18 cellular contexts compared by ENCODE assay signal in genomic region chr20:32634041-32634805, GRCh38. TPM values are rescaled to one million over a fixed set of nuclear protein-coding genes. Genes with fewer than 3 reads are reported as not detected.
DNase-seq lines count a peak whose midpoint lies in the region; ATAC-seq and TF ChIP-seq lines count a peak whose summit lies in the region.
"Had no signal": no experiment of that assay in that cellular context is flagged by ENCODE, and none has a peak within 500 bp of the region (broad histone marks: within the 10 kb centered on the region; RNA-seq: fewer than 3 reads in every experiment).

No MANE protein-coding gene starts in this region.

- no peak for ATAC-seq in GM23338
- ATAC-seq in HG03045 (IDR thresholded peaks at IDR 0.05; ENCODE audit: unreplicated experiment), result no peak
- ATAC-seq: activated naive CD4-positive, alpha-beta T cell treated with anti-CD3 and anti-CD28 coated beads, Interleukin-2, amount 50 U/mL, for 72 hours had no signal

- H3K27ac Mint-ChIP-seq in GM23338 (no peak overlapping the region), chondrocyte (ENCODE audit: unreplicated experiment) (no peak overlapping the region)

- peaks cover 17% of the 10 kb centered on the region; the same call in 1 of the 2 replicates for H3K4me1 ChIP-seq in GM23338 (ENCODE audit: insufficient read depth)
- H3K4me1 ChIP-seq in SK-N-SH (ENCODE audit: control insufficient read depth in 1 of 2, insufficient read depth in 2 of 2, low read depth in 1 of 2, low read length in 1 of 2), result peaks cover 0 to 23% of the 10 kb centered on the region in 2 experiments; a peak in 1 of 4 replicates

- CTCF ChIA-PET in SK-N-SH (lab: Yijun Ruan, JAX), result interaction anchor here (0.8 to 1.5 kb wide), 4 partner anchors 17 to 112 kb away, joined by 3 to 7 read pairs (median 3); no protein-coding TSS in a partner anchor

- no peaks in the 10 kb centered on the region for H3K9me2 ChIP-seq in GM23338 (ENCODE audit: insufficient read depth)
- H3K9me2 ChIP-seq in SK-N-SH, result no peaks in the 10 kb centered on the region

- TF ChIP-seq RAD21 in SK-N-SH (IDR thresholded peaks at IDR 0.05; ENCODE audit: low read length), result no peak

- H3K27me3 ChIP-seq in GM23338 (ENCODE audit: insufficient read depth) (no peaks in the 10 kb centered on the region), SK-N-SH (ENCODE audit: insufficient read depth) (peaks cover 19% of the 10 kb centered on the region; the same call in 1 of the 2 replicates)
- H3K27me3 ChIP-seq: MG63 had no signal

- H3K4me1 Mint-ChIP-seq in GM23338 (peaks cover 22% of the 10 kb centered on the region), chondrocyte (ENCODE audit: low read depth) (peaks cover 28% of the 10 kb centered on the region)
- H3K4me1 Mint-ChIP-seq: CD14-positive monocyte, naive B cell had no signal

- no peaks in the 10 kb centered on the region for H3K79me2 ChIP-seq in GM23338 (replicated peaks; ENCODE audit: insufficient read depth)
- no peaks in the 10 kb centered on the region for H3K79me2 ChIP-seq in SK-N-SH (ENCODE audit: insufficient read depth)

- TF ChIP-seq EP300 in SK-N-SH (IDR thresholded peaks at IDR 0.05; ENCODE audit: borderline replicate concordance in 1 of 2, low read depth in 1 of 2, low read length in 1 of 2), result no peak

- no peaks in the 10 kb centered on the region for H4K20me1 ChIP-seq in GM23338 (replicated peaks; ENCODE audit: insufficient read depth)
- no peaks in the 10 kb centered on the region for H4K20me1 ChIP-seq in SK-N-SH (ENCODE audit: insufficient read depth)

- H3K9me3 Mint-ChIP-seq in GM23338, result no peaks in the 10 kb centered on the region
- no peaks in the 10 kb centered on the region for H3K9me3 Mint-ChIP-seq in chondrocyte (ENCODE audit: low read depth)
- H3K9me3 Mint-ChIP-seq: activated naive CD4-positive, alpha-beta T cell treated with anti-CD3 and anti-CD28 coated beads, Interleukin-2, amount 50 U/mL, for 72 hours; CD14-positive monocyte; naive B cell had no signal

- DNase-seq in AG09309 (ENCODE audit: low read depth), result peak; percentile 2
- DNase-seq in GM23338 (ENCODE audit: low spot score), result peak; percentile 50
- peak; percentile 72 for DNase-seq in SW480 (ENCODE audit: low spot score)
- DNase-seq in left kidney (ENCODE audit: low read depth, low spot score), result peak; percentile 54
- DNase-seq in chondrocyte (ENCODE audit: low spot score), result no peak
- no peak for DNase-seq in NCI-H1694 treated with DMSO at 0.1 percent for 48 hours (lab: John Stamatoyannopoulos, UW)
- DNase-seq in SK-N-SH, result no peak
- DNase-seq: activated CD4-positive, alpha-beta T cell treated with anti-CD3 and anti-CD28 coated beads for 4 hours; islet precursor cell; MG63; naive B cell; NCI-H1436 treated with DMSO at 0.1 percent for 48 hours had no signal

- H3K9ac ChIP-seq in SK-N-SH, result no peak overlapping the region

- no peak overlapping the region for H3K4me3 ChIP-seq in AG09309 (ENCODE audit: control insufficient read depth, low read depth, low read length)
- H3K4me3 ChIP-seq in GM23338, result no peak overlapping the region
- no peak overlapping the region for H3K4me3 ChIP-seq in SK-N-SH (ENCODE audit: low read depth in 2 of 2, low read length in 1 of 2)
- H3K4me3 ChIP-seq: lung, MG63, suprapubic skin had no signal

- H3K36me3 ChIP-seq in GM23338 (ENCODE audit: insufficient read depth) (no peaks in the 10 kb centered on the region), SK-N-SH (replicated peaks in 1 of 2; ENCODE audit: control insufficient read depth in 1 of 2, insufficient read depth in 2 of 2, low read length in 1 of 2) (no peaks in the 10 kb centered on the region)
- H3K36me3 ChIP-seq: MG63, suprapubic skin had no signal

- H3K27me3 Mint-ChIP-seq in GM23338 (ENCODE audit: insufficient read depth, low read depth, poor library complexity), result peaks cover 15% of the 10 kb centered on the region
- H3K27me3 Mint-ChIP-seq in chondrocyte (ENCODE audit: low read depth), result no peaks in the 10 kb centered on the region

- H3F3A ChIP-seq in GM23338 (replicated peaks; ENCODE audit: low read depth) (peaks cover 34% of the 10 kb centered on the region), SK-N-SH (replicated peaks; ENCODE audit: insufficient read depth) (no peaks in the 10 kb centered on the region)

- peak overlapping the region; percentile 2; the same call in 1 of the 3 replicates for H3K4me3 Mint-ChIP-seq in GM23338
- no peak overlapping the region for H3K4me3 Mint-ChIP-seq in chondrocyte (ENCODE audit: unreplicated experiment)
- H3K4me3 Mint-ChIP-seq: CD14-positive monocyte, naive B cell had no signal

- no peak for TF ChIP-seq CTCF in AG09309 (IDR thresholded peaks at IDR 0.05; ENCODE audit: control insufficient read depth, insufficient read depth, low read depth, low read length, missing control alignments)
- TF ChIP-seq CTCF in GM23338 (conservative IDR thresholded peaks at IDR 0.05; ENCODE audit: low read depth in 2 of 2), result no peak
- no peak for TF ChIP-seq CTCF in chondrocyte (IDR thresholded peaks at IDR 0.05)
- TF ChIP-seq CTCF in SK-N-SH (IDR thresholded peaks at IDR 0.05), result no peak

- peak overlapping the region; percentile 57; the same call in 1 of the 2 replicates for H3K27ac ChIP-seq in GM23338 (ENCODE audit: low read depth)
- H3K27ac ChIP-seq in SK-N-SH (ENCODE audit: low read depth in 2 of 2, low read length in 1 of 2), result no peak overlapping the region
- H3K27ac ChIP-seq: suprapubic skin had no signal

- H2AFZ ChIP-seq in GM23338 (peak overlapping the region; percentile 91), SK-N-SH (ENCODE audit: low read depth) (no peak overlapping the region)

- POLR2A ChIA-PET in SK-N-SH (lab: Yijun Ruan, JAX), result no interaction called here

- WGBS in SK-N-SH (ENCODE audit: low lambda C conversion rate), result 70% methylated on average over 19 of the region's 19 CpGs

- H3K9me3 ChIP-seq in SK-N-SH, result no peaks in the 10 kb centered on the region
- H3K9me3 ChIP-seq: MG63, suprapubic skin had no signal

- no peaks in the 10 kb centered on the region for H3K36me3 Mint-ChIP-seq in GM23338 (ENCODE audit: low read depth)
- H3K36me3 Mint-ChIP-seq in chondrocyte (ENCODE audit: low read depth), result no peaks in the 10 kb centered on the region
- H3K36me3 Mint-ChIP-seq: activated naive CD4-positive, alpha-beta T cell treated with anti-CD3 and anti-CD28 coated beads, Interleukin-2, amount 50 U/mL, for 72 hours; CD14-positive monocyte; naive B cell had no signal

- no peak overlapping the region for H3K4me2 ChIP-seq in GM23338
- H3K4me2 ChIP-seq in SK-N-SH, result no peak overlapping the region

TF ChIP-seq in GM23338, 12 proteins besides CTCF, POLR2A, EP300 and RAD21 (continues in another document):
- TF ChIP-seq ZNF331 (CRISPR knock-in tag; IDR thresholded peaks at IDR 0.05; ENCODE audit: low read depth) (no peak), JUNB (IDR thresholded peaks at IDR 0.05; ENCODE audit: unreplicated experiment) (no peak), ZNF114 (CRISPR knock-in tag; IDR thresholded peaks at IDR 0.05) (no peak), NANOG (IDR thresholded peaks at IDR 0.05; ENCODE audit: borderline replicate concordance) (no peak), ETS1 (IDR thresholded peaks at IDR 0.05) (no peak), POLR2AphosphoS5 (IDR thresholded peaks at IDR 0.05; ENCODE audit: low read depth) (no peak), EZH2 (IDR thresholded peaks at IDR 0.05; ENCODE audit: low read depth, unreplicated experiment) (no peak)

TF ChIP-seq in SK-N-SH, 30 proteins besides CTCF, POLR2A, EP300 and RAD21 (continues in another document):
- TF ChIP-seq RXRA (IDR thresholded peaks at IDR 0.05; ENCODE audit: borderline replicate concordance, low read depth) (no peak), EZH2phosphoT487 (IDR thresholded peaks at IDR 0.05; ENCODE audit: borderline replicate concordance, low read depth) (no peak), GABPA (IDR thresholded peaks at IDR 0.05; ENCODE audit: low read depth) (no peak), REST (IDR thresholded peaks at IDR 0.05; ENCODE audit: low read depth, low read length) (no peak)

RNA-seq across cellular contexts. Expression of gene C20orf203, which starts 39.5 kb away (rescaled TPM):
- total RNA-seq in GM23338 (2014; rRNA removed; shearing (Covaris generic)), result 0.08 TPM in 1 of 2 replicates, not detected in the other
- polyA plus RNA-seq in GM23338 (2016; fragmentation: Nextera tagmentation; extraction: Ambion mirVana) (0.03 and 0.11 TPM in 2 replicates), SK-N-SH (2012; rRNA removed) (not detected in 2 replicates)
- 0.07 to 0.15 TPM in 2 of 3 replicates, not detected in the other for total RNA-seq in chondrocyte
- polyA plus RNA-seq in SK-N-SH (2012; cell fraction: cytosol; rRNA removed), result not detected in 2 replicates
- 0.01 and 0.04 TPM in 2 replicates for polyA plus RNA-seq in SK-N-SH (2012; cell fraction: nucleus; rRNA removed)
- total RNA-seq: NCI-H460 had no signal
- polyA plus RNA-seq: CD14-positive monocyte had no signal

RNA-seq across cellular contexts. Expression of gene NOL4L, which starts 49.1 kb away (rescaled TPM):
- 32.8 and 38.8 TPM in 2 replicates for total RNA-seq in GM23338 (2014; rRNA removed; shearing (Covaris generic))
- 36.7 and 39.2 TPM in 2 replicates for polyA plus RNA-seq in GM23338 (2016; fragmentation: Nextera tagmentation; extraction: Ambion mirVana)
- 37.7 to 42.7 TPM (median 40.0 TPM) in 3 replicates for total RNA-seq in chondrocyte
- 10.4 and 14.3 TPM in 2 replicates for polyA plus RNA-seq in SK-N-SH (2012; rRNA removed)
- polyA plus RNA-seq in SK-N-SH (2012; cell fraction: cytosol; rRNA removed), result 8.7 and 10.6 TPM in 2 replicates
- polyA plus RNA-seq in SK-N-SH (2012; cell fraction: nucleus; rRNA removed), result 35.9 and 37.2 TPM in 2 replicates

Comparison
In these comparisons a context has a peak if more than half of its experiments do, and no peak if none do; other contexts are left out.
1. DNase-seq: peak in AG09309 (single experiment), GM23338 (single experiment), SW480 (single experiment) and left kidney (single experiment); none in chondrocyte (single experiment), NCI-H1694 treated with DMSO at 0.1 percent for 48 hours (single experiment) and SK-N-SH (single experiment).